In the genomic region with DNA sequence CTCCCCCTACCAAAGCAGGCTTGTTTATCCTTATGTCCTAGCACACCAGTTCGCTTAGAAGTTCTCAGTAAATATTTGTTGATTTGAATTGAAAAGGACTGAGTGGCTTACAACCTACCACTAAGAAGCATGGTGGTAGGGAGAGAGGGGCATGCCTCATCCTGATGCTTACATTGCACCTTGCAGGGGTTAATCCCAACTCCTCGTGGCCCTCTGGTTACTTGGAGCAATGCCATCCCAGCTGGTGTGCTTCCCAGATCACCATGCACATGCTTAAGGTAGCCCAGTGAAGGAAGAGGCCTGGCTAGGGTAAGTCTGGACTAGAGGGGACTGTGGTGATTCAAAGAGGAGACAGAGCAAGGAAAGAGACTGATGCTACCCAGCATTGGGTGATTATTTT, we compare ENCODE assay signal across 23 cellular contexts.
A peak's percentile ranks its signal among the peaks of the same experiment; 100 is the strongest.
DNase-seq lines count a peak whose midpoint lies in the region; ATAC-seq lines count a peak whose summit lies in the region.
"Had no signal": no experiment of that assay in that cellular context is flagged by ENCODE, and none has a peak within 500 bp of the region (broad histone marks: within the 10 kb centered on the region; RNA-seq: fewer than 3 reads in every experiment).

No MANE protein-coding gene starts in this region.

- intact Hi-C loops in left ventricle myocardium superior (cut with micrococcal nuclease) = no loop called here

- DNase-seq in DMS 273 treated with DMSO at 0.1 percent for 48 hours (lab: John Stamatoyannopoulos, UW) (peak; percentile 76), NCI-H1105 treated with DMSO at 0.1 percent for 48 hours (lab: John Stamatoyannopoulos, UW) (peak; percentile 64), NCI-H82 (lab: John Stamatoyannopoulos, UW) (peak; percentile 90), left ventricle myocardium superior (peak; percentile 40)
- no peak for DNase-seq in activated CD4-positive, alpha-beta T cell treated with anti-CD3 and anti-CD28 coated beads, Interleukin-2, amount 50 U/mL, for 1 hour
- DNase-seq: activated gamma-delta T cell; activated naive CD8-positive, alpha-beta T cell treated with anti-CD3 and anti-CD28 coated beads, Interleukin-2, amount 50 U/mL, for 24 hours; activated T-cell treated with anti-CD3 and anti-CD28 coated beads, Interleukin-2, amount 50 U/mL, for 1 hour; Caco-2; dermis blood vessel endothelial cell; EL; GM23248; left colon; NCI-H1930; Peyer's patch; posterior cingulate gyrus; stimulated activated CD4-positive, alpha-beta T cell treated with anti-CD3 and anti-CD28 coated beads, Interleukin-4, amount 100 ng/mL, for 4 hours; substantia nigra; upper lobe of left lung had no signal

- ATAC-seq in left ventricle myocardium superior (peak; percentile 71), HG03025 (IDR thresholded peaks at IDR 0.05; ENCODE audit: low FRiP score, unreplicated experiment) (no peak), HG03139 (IDR thresholded peaks at IDR 0.05; ENCODE audit: unreplicated experiment) (no peak)
- ATAC-seq: activated naive CD8-positive, alpha-beta T cell treated with anti-CD3 and anti-CD28 coated beads, Interleukin-2, amount 50 U/mL, for 24 hours; left colon; sciatic nerve; stimulated activated memory B cell treated with anti-CD40 and anti-IgM and Interleukin-4, amounts not matched to agents 10 μg/mL and 1 μg/mL and 100 μg/mL, for 72 hours had no signal
